ENCODE assay signal across 16 cellular contexts in the genomic region with DNA sequence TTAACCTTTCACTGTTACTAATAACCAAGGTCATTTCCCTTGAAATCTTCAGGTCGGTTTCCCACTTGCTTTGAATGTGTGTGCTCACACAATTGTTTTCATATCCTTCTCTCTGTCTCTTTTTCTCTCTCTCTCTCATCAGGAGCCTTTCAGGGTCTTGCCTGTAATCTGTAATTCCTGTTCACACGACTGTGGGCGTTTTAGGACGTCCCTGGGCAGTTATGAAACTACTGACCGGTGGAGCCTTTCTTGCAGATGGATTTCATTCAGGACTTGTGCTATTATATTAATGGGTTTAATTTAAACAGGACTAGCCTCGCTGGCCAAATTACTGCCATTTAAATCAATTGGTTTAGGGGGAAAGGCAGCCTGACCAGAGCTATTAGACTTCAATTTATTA.
DNase-seq lines count a peak whose midpoint lies in the region; TF ChIP-seq lines count a peak whose summit lies in the region.
"Had no signal": no experiment of that assay in that cellular context is flagged by ENCODE, and none has a peak within 500 bp of the region (broad histone marks: within the 10 kb centered on the region; RNA-seq: fewer than 3 reads in every experiment).

No MANE protein-coding gene starts in this region.

- H3K36me3 ChIP-seq in neural progenitor cell: no peaks in the 10 kb centered on the region
- H3K36me3 ChIP-seq: BE2C had no signal

- H3K79me2 ChIP-seq in neural progenitor cell (ENCODE audit: low read depth): no peaks in the 10 kb centered on the region

- H3K36me3 Mint-ChIP-seq in neural progenitor cell: no peaks in the 10 kb centered on the region
- H3K36me3 Mint-ChIP-seq: CD8-positive, alpha-beta T cell had no signal

- H3K4me3 ChIP-seq in neural progenitor cell: no peak overlapping the region
- H3K4me3 ChIP-seq: A549 had no signal

- peaks cover 12% of the 10 kb centered on the region for H3K4me1 Mint-ChIP-seq in neural progenitor cell

- H3K27ac ChIP-seq in neural progenitor cell: no peak overlapping the region
- H3K27ac ChIP-seq: A549, C4-2B had no signal

- no peaks in the 10 kb centered on the region for H4K20me1 ChIP-seq in neural progenitor cell (ENCODE audit: low read depth)

- H3K27me3 Mint-ChIP-seq in neural progenitor cell (ENCODE audit: insufficient read depth, low read depth): peaks cover 8% of the 10 kb centered on the region

- H3K27me3 ChIP-seq in neural progenitor cell: no peaks in the 10 kb centered on the region
- H3K27me3 ChIP-seq: BE2C had no signal

- no peaks in the 10 kb centered on the region for H3K9me3 ChIP-seq in neural progenitor cell (ENCODE audit: low read depth)
- H3K9me3 ChIP-seq: A549, BE2C had no signal

- H3K27ac Mint-ChIP-seq in neural progenitor cell: no peak overlapping the region
- H3K27ac Mint-ChIP-seq: CD8-positive, alpha-beta T cell; HFFc6 had no signal

- peaks cover 14% of the 10 kb centered on the region for H3K9me3 Mint-ChIP-seq in neural progenitor cell
- H3K9me3 Mint-ChIP-seq: CD8-positive, alpha-beta T cell; HFFc6 had no signal

- DNase-seq in M059J (ENCODE audit: low read depth): peak; percentile 40
- DNase-seq in NCI-H146 treated with DMSO at 0.1 percent for 48 hours (lab: John Stamatoyannopoulos, UW; ENCODE audit: unreplicated experiment): peak; percentile 19
- peak; percentile 15 for DNase-seq in astrocyte of the hippocampus (ENCODE audit: low read depth, low spot score)
- DNase-seq in neural progenitor cell (ENCODE audit: low spot score): no peak
- no peak for DNase-seq in DMS53 treated with DMSO at 0.1 percent for 48 hours (lab: John Stamatoyannopoulos, UW; ENCODE audit: unreplicated experiment)
- DNase-seq in OCI-M2 (lab: John Stamatoyannopoulos, UW; ENCODE audit: unreplicated experiment): no peak
- no peak for DNase-seq in effector CD8-positive, alpha-beta T cell (lab: John Stamatoyannopoulos, UW)
- DNase-seq: BE2C; CD8-positive, alpha-beta T cell; COR-L47; DMS153; DND-41; HCEC 1CT; HFFc6 had no signal

- H3F3A ChIP-seq in neural progenitor cell (ENCODE audit: low read depth): peaks cover 35% of the 10 kb centered on the region

- H3K9ac ChIP-seq in neural progenitor cell: no peak overlapping the region

- TF ChIP-seq CTCF in neural progenitor cell (IDR thresholded peaks at IDR 0.05): no peak

- H3K4me1 ChIP-seq in neural progenitor cell: peaks cover 40% of the 10 kb centered on the region
- H3K4me1 ChIP-seq: A549 had no signal

- H2AFZ ChIP-seq in neural progenitor cell (replicated peaks): no peak overlapping the region

- H3K4me2 ChIP-seq in neural progenitor cell: peak overlapping the region; percentile 32
- H3K4me2 ChIP-seq: A549 had no signal

- H3K4me3 Mint-ChIP-seq in neural progenitor cell: no peak overlapping the region
- H3K4me3 Mint-ChIP-seq: CD8-positive, alpha-beta T cell; HFFc6 had no signal

Comparison
In these comparisons a context has a peak if more than half of its experiments do, and no peak if none do; other contexts are left out.
1. DNase-seq: peak in M059J (single experiment), NCI-H146 treated with DMSO at 0.1 percent for 48 hours (single experiment) and astrocyte of the hippocampus (single experiment); none in neural progenitor cell (single experiment), DMS53 treated with DMSO at 0.1 percent for 48 hours (single experiment), OCI-M2 (single experiment) and effector CD8-positive, alpha-beta T cell (single experiment).